Comparison of ENCODE assay signal across 8 cellular contexts in genomic region chr18:7116001-7116831, GRCh38. TPM values are rescaled to one million over a fixed set of nuclear protein-coding genes. Genes with fewer than 3 reads are reported as not detected.
DNase-seq lines count a peak whose midpoint lies in the region; ATAC-seq and TF ChIP-seq lines count a peak whose summit lies in the region.

No MANE protein-coding gene starts in this region.

- H3K9me3 ChIP-seq in adipocyte (ENCODE audit: control insufficient read depth, low read length): no peaks in the 10 kb centered on the region
- H3K9me3 ChIP-seq in thymus (ENCODE audit: control insufficient read depth): no peaks in the 10 kb centered on the region
- H3K9me3 ChIP-seq in adrenal gland (replicated peaks in 1 of 3): no peaks in the 10 kb centered on the region

- no peak for TF ChIP-seq CTCF in adrenal gland (IDR thresholded peaks at IDR 0.05)

- peak overlapping the region; percentile 5 for H3K9ac ChIP-seq in adipocyte (ENCODE audit: low read length)

- H3K27me3 Mint-ChIP-seq in activated CD4-positive, alpha-beta T cell treated with anti-CD3 and anti-CD28 coated beads for 36 hours: peaks cover 33% of the 10 kb centered on the region

- POLR2A ChIA-PET in activated CD4-positive, alpha-beta T cell treated with anti-CD3 and anti-CD28 coated beads for 36 hours (lab: Charles Lee): no interaction called here

- no peaks in the 10 kb centered on the region for H3K9me3 Mint-ChIP-seq in activated CD4-positive, alpha-beta T cell treated with anti-CD3 and anti-CD28 coated beads for 36 hours (ENCODE audit: low read depth)

- peak overlapping the region; percentile 82 for H3K4me3 ChIP-seq in adipocyte (ENCODE audit: low read length)
- peak overlapping the region; percentile 27 for H3K4me3 ChIP-seq in thymus (ENCODE audit: low read length)
- H3K4me3 ChIP-seq in adrenal gland: peak overlapping the region in 1 of 4 donors; percentile 43

- H3K4me1 Mint-ChIP-seq in activated CD4-positive, alpha-beta T cell treated with anti-CD3 and anti-CD28 coated beads for 36 hours: peaks cover 8% of the 10 kb centered on the region

- WGBS in thymus: 9% methylated on average over 25 of the region's 25 CpGs
- WGBS in adrenal gland, 4 donors: 7 to 11% (median 10%) methylated on average over 24 to 25 of the region's 25 CpGs

- no peak for ATAC-seq in activated CD4-positive, alpha-beta T cell treated with anti-CD3 and anti-CD28 coated beads for 36 hours

- no peak overlapping the region for H3K27ac Mint-ChIP-seq in activated CD4-positive, alpha-beta T cell treated with anti-CD3 and anti-CD28 coated beads for 36 hours

- DNase-seq in activated CD4-positive, alpha-beta T cell treated with anti-CD3 and anti-CD28 coated beads for 36 hours: no peak
- DNase-seq in activated CD4-positive, alpha-beta T cell treated with anti-CD3 and anti-CD28 coated beads for 1 hour: no peak
- DNase-seq in adipocyte (ENCODE audit: low read depth) (peak; percentile 48), kidney tubule cell (ENCODE audit: low spot score) (peak; percentile 55), SW480 (ENCODE audit: low spot score) (no peak), hippocampal formation (lab: John Stamatoyannopoulos, UW) (no peak), adrenal gland (no peak)

- CTCF ChIA-PET in activated CD4-positive, alpha-beta T cell treated with anti-CD3 and anti-CD28 coated beads for 36 hours (lab: Charles Lee): interaction anchor here (0.6 to 0.7 kb wide), 2 partner anchors 123 to 451 kb away, joined by 3 to 5 read pairs; no protein-coding TSS in a partner anchor

- intact Hi-C loops in activated CD4-positive, alpha-beta T cell treated with anti-CD3 and anti-CD28 coated beads for 36 hours (cut with DNase I, micrococcal nuclease): loop anchor here in 1 of 2 experiments (5.0 kb wide), 1 partner anchor 1944 kb away; no protein-coding TSS in a partner anchor
- intact Hi-C loops in adrenal gland (cut with DNase I): no loop called here

- H3K36me3 ChIP-seq in adipocyte (ENCODE audit: control insufficient read depth, insufficient read depth, low read length, severe bottlenecking): no peaks in the 10 kb centered on the region
- no peaks in the 10 kb centered on the region for H3K36me3 ChIP-seq in thymus (ENCODE audit: control insufficient read depth, insufficient read depth)
- no peaks in the 10 kb centered on the region for H3K36me3 ChIP-seq in adrenal gland (replicated peaks in 1 of 2)

- peaks cover 3% of the 10 kb centered on the region for H3K27me3 ChIP-seq in adipocyte (replicated peaks; ENCODE audit: control insufficient read depth, insufficient read depth, low read length)
- peaks cover 32% of the 10 kb centered on the region for H3K27me3 ChIP-seq in thymus (ENCODE audit: control insufficient read depth, insufficient read depth)
- H3K27me3 ChIP-seq in adrenal gland: peaks cover 45% of the 10 kb centered on the region

- H3K27ac ChIP-seq in thymus (ENCODE audit: low read depth) (no peak overlapping the region), adrenal gland (no peak overlapping the region)

- H3K36me3 Mint-ChIP-seq in activated CD4-positive, alpha-beta T cell treated with anti-CD3 and anti-CD28 coated beads for 36 hours (ENCODE audit: low read depth): no peaks in the 10 kb centered on the region

- peaks cover 7% of the 10 kb centered on the region for H3K4me1 ChIP-seq in adipocyte (ENCODE audit: control insufficient read depth, insufficient read depth, low read length)
- H3K4me1 ChIP-seq in thymus (ENCODE audit: control insufficient read depth, insufficient read depth, low read length): no peaks in the 10 kb centered on the region
- peaks cover 11 to 18% of the 10 kb centered on the region in 2 donors for H3K4me1 ChIP-seq in adrenal gland (replicated peaks in 1 of 2)

- H3K4me3 Mint-ChIP-seq in activated CD4-positive, alpha-beta T cell treated with anti-CD3 and anti-CD28 coated beads for 36 hours: peak overlapping the region; percentile 44

- no peak for TF ChIP-seq POLR2A in adrenal gland (IDR thresholded peaks at IDR 0.05)

RNA-seq across cellular contexts. Expression of gene LAMA1, which starts 1.4 kb away (rescaled TPM):
- total RNA-seq in activated CD4-positive, alpha-beta T cell treated with anti-CD3 and anti-CD28 coated beads for 36 hours: not detected
- polyA plus RNA-seq in thymus (2.9 TPM), adrenal gland (under 1 TPM; 0.07 to 0.34 (median 0.16) TPM)
- under 1 TPM; 0.14 to 0.27 (median 0.17) TPM for total RNA-seq in adrenal gland

Comparison
In these comparisons a context has a peak if more than half of its experiments do, and no peak if none do; other contexts are left out.
1. DNase-seq: peak in adipocyte (single experiment) and kidney tubule cell (single experiment); none in activated CD4-positive, alpha-beta T cell treated with anti-CD3 and anti-CD28 coated beads for 36 hours (single experiment), activated CD4-positive, alpha-beta T cell treated with anti-CD3 and anti-CD28 coated beads for 1 hour (single experiment), SW480 (single experiment), hippocampal formation (0 of 2) and adrenal gland (0 of 7).